Comparison of ENCODE assay signal across 8 cellular contexts in the genomic region with DNA sequence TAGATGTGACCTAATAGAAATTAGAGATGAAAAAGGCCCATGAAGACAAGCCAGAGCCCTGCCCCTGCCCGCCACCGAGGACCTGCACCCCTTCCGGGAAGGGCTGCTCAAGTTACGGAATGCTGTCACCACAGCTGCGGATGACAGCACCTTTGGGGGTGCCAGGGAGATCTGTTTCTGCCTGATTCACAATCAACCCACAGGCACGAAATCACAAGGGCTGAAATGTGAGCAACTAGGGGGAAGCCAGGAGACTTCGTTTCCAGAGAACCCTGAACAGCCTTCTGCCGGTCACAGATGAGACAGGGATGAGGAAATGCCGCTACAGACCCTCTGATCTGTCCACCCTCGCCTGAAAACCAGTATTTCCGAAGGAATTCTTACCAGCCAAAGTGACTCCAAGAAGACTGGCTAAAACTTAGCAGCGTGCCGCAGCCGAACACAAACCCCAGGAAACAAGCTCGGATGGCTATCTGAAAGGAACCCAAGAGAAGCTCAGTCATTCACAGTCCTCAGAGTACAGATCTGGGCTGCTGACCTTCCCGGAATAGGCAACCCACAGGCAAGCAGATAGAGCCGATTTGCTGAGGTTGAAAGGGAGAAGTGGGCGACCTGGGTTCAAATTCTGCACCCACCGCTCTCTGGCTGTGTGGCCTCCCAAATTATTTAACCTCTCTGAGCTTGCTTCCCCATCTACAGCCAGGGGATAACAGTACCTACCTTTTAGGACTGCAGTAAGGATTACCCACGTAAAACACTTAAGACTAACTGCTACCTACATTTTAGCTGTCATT.
DNase-seq lines count a peak whose midpoint lies in the region; ATAC-seq and TF ChIP-seq lines count a peak whose summit lies in the region.

No MANE protein-coding gene starts in this region.

- no peaks in the 10 kb centered on the region for H3K27me3 ChIP-seq in NT2/D1 (ENCODE audit: insufficient read depth, insufficient read length)
- H3K27me3 ChIP-seq in duodenal mucosa (ENCODE audit: control insufficient read depth in 1 of 2, insufficient read depth in 2 of 2, low read length in 2 of 2) = peaks cover 0 to 8% of the 10 kb centered on the region in 2 donors

- H3K4me3 ChIP-seq in NT2/D1 (ENCODE audit: insufficient read length, low read depth) (peak overlapping the region; percentile 63), duodenal mucosa (ENCODE audit: low read depth in 1 of 2, low read length in 2 of 2) (peak overlapping the region; percentile 77 to 81)

- H3K27ac ChIP-seq in duodenal mucosa (ENCODE audit: low read depth, low read length) = no peak overlapping the region

- no peaks in the 10 kb centered on the region for H3K9me3 ChIP-seq in NT2/D1 (ENCODE audit: insufficient read depth, low read length)
- H3K9me3 ChIP-seq in duodenal mucosa (ENCODE audit: control insufficient read depth in 1 of 2, low read length in 2 of 2) = no peaks in the 10 kb centered on the region

- DNase-seq in ELR (ENCODE audit: low read depth) = peak; percentile 40
- DNase-seq in NT2/D1 (ENCODE audit: low read depth, low spot score) = no peak
- DNase-seq in nephron progenitor cell = no peak
- no peak for DNase-seq in retina

- peaks cover 24% of the 10 kb centered on the region for H3K27me3 Mint-ChIP-seq in nephron progenitor cell (ENCODE audit: low read depth, poor library complexity)

- H3K27ac Mint-ChIP-seq in nephron progenitor cell = peak overlapping the region; percentile 78

- H3K4me3 Mint-ChIP-seq in nephron progenitor cell = peak overlapping the region; percentile 89

- peaks cover 23% of the 10 kb centered on the region for H3K36me3 ChIP-seq in NT2/D1 (ENCODE audit: insufficient read depth, insufficient read length, low read length)
- peaks cover 17 to 28% of the 10 kb centered on the region in 2 donors for H3K36me3 ChIP-seq in duodenal mucosa (ENCODE audit: control insufficient read depth in 1 of 2, insufficient read depth in 2 of 2, low read length in 2 of 2)

- H3K9ac ChIP-seq in NT2/D1 (ENCODE audit: insufficient read length, low read depth) (peak overlapping the region; percentile 83), duodenal mucosa (ENCODE audit: low read depth in 1 of 2, low read length in 2 of 2) (peak overlapping the region; percentile 52 to 55)

- TF ChIP-seq CTCF in nephron progenitor cell (IDR thresholded peaks at IDR 0.05) = no peak

- H3K9me3 Mint-ChIP-seq in nephron progenitor cell = no peaks in the 10 kb centered on the region

- H3K36me3 Mint-ChIP-seq in nephron progenitor cell (ENCODE audit: low read depth) = peaks cover 25% of the 10 kb centered on the region

- ATAC-seq in GM21786 (IDR thresholded peaks at IDR 0.05; ENCODE audit: unreplicated experiment) = no peak
- no peak for ATAC-seq in GM18517 (IDR thresholded peaks at IDR 0.05; ENCODE audit: unreplicated experiment)
- ATAC-seq in HG03108 (IDR thresholded peaks at IDR 0.05; ENCODE audit: unreplicated experiment) = no peak

- H3K4me1 ChIP-seq in NT2/D1 (ENCODE audit: insufficient read depth, insufficient read length) = peaks cover 3% of the 10 kb centered on the region
- H3K4me1 ChIP-seq in duodenal mucosa (ENCODE audit: control insufficient read depth in 1 of 2, insufficient read depth in 2 of 2, low read length in 2 of 2) = peaks cover 11 to 14% of the 10 kb centered on the region in 2 donors

- peaks cover 35% of the 10 kb centered on the region for H3K4me1 Mint-ChIP-seq in nephron progenitor cell
